ENCODE assay signal across 8 cellular contexts in the genomic region with DNA sequence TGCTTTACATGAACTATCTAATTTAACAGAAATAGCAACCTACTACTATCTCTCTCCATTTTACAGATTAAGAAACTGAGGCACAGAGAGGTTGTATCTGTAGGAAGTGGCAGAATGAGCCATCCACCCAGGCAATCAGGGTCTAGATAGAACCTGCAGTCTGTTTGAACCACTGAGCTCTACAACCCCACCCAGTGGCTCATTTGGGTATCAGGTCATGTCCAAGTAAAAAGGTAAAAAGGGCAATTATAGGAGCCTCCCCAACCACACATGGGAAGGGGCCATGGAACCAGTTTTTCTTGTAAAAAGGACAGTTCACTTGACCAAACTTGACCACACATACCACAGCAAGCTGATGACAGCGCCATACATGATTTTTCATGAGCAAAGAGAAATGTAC.
A peak's percentile ranks its signal among the peaks of the same experiment; 100 is the strongest.
DNase-seq lines count a peak whose midpoint lies in the region; ATAC-seq and TF ChIP-seq lines count a peak whose summit lies in the region.
"Had no signal": no experiment of that assay in that cellular context is flagged by ENCODE, and none has a peak within 500 bp of the region (broad histone marks: within the 10 kb centered on the region; RNA-seq: fewer than 3 reads in every experiment).

No MANE protein-coding gene starts in this region.

- no peak overlapping the region for H3K4me3 ChIP-seq in RWPE2 (ENCODE audit: severe bottlenecking)
- H3K4me3 ChIP-seq in CD4-positive, alpha-beta memory T cell (ENCODE audit: low read length in 2 of 2), result no peak overlapping the region

- ATAC-seq in HG02588 (IDR thresholded peaks at IDR 0.05; ENCODE audit: unreplicated experiment) (peak; percentile 59), RWPE2 (ENCODE audit: low read depth) (no peak)

- no peaks in the 10 kb centered on the region for H3K4me1 Mint-ChIP-seq in CD4-positive, alpha-beta memory T cell
- no peaks in the 10 kb centered on the region for H3K4me1 Mint-ChIP-seq in activated T-helper 1 cell treated with anti-CD3 and anti-CD28 coated beads, Interleukin-12 subunit alpha, Interleukin-12 subunit beta, Interleukin-2, Interleukin-4 antibody, amounts not matched to agents 30 ng/mL and 10 ng/mL and 1 ng/mL, durations not matched to agents 14 hours and 24 hours and 36 hours (ENCODE audit: low read depth)

- peaks cover 3 to 6% of the 10 kb centered on the region in 2 donors for H3K27me3 Mint-ChIP-seq in CD4-positive, alpha-beta memory T cell
- H3K27me3 Mint-ChIP-seq in activated T-helper 1 cell treated with anti-CD3 and anti-CD28 coated beads, Interleukin-12 subunit alpha, Interleukin-12 subunit beta, Interleukin-2, Interleukin-4 antibody, amounts not matched to agents 30 ng/mL and 10 ng/mL and 1 ng/mL, durations not matched to agents 14 hours and 24 hours and 36 hours (ENCODE audit: insufficient read depth), result peaks cover 3% of the 10 kb centered on the region

- peak; percentile 58 for DNase-seq in ELF-1 (ENCODE audit: low read depth, low spot score)
- no peak for DNase-seq in RWPE2 (ENCODE audit: low spot score)
- DNase-seq in hepatic stellate cell (ENCODE audit: low spot score), result peak; percentile 12
- no peak for DNase-seq in CD4-positive, alpha-beta memory T cell
- DNase-seq in activated T-helper 1 cell treated with anti-CD3 and anti-CD28 coated beads, Interleukin-12 subunit alpha, Interleukin-12 subunit beta, Interleukin-2, Interleukin-4 antibody, amounts not matched to agents 30 ng/mL and 10 ng/mL and 1 ng/mL, durations not matched to agents 14 hours and 24 hours and 36 hours (ENCODE audit: low spot score), result no peak
- DNase-seq in NCI-H2171 (lab: John Stamatoyannopoulos, UW), result no peak

- H3K36me3 ChIP-seq in RWPE2 (ENCODE audit: low read depth), result no peaks in the 10 kb centered on the region
- H3K36me3 ChIP-seq in CD4-positive, alpha-beta memory T cell (ENCODE audit: insufficient read depth, low read length), result no peaks in the 10 kb centered on the region
- H3K36me3 ChIP-seq: neutrophil had no signal

- H3K27ac Mint-ChIP-seq in CD4-positive, alpha-beta memory T cell, result no peak overlapping the region
- H3K27ac Mint-ChIP-seq in activated T-helper 1 cell treated with anti-CD3 and anti-CD28 coated beads, Interleukin-12 subunit alpha, Interleukin-12 subunit beta, Interleukin-2, Interleukin-4 antibody, amounts not matched to agents 30 ng/mL and 10 ng/mL and 1 ng/mL, durations not matched to agents 14 hours and 24 hours and 36 hours, result no peak overlapping the region

- H3K9me3 ChIP-seq in RWPE2 (ENCODE audit: severe bottlenecking), result no peaks in the 10 kb centered on the region
- H3K9me3 ChIP-seq in CD4-positive, alpha-beta memory T cell (ENCODE audit: control insufficient read depth in 1 of 2, low read length in 2 of 2), result no peaks in the 10 kb centered on the region
- H3K9me3 ChIP-seq: neutrophil had no signal

- no peaks in the 10 kb centered on the region for H3K4me1 ChIP-seq in RWPE2 (ENCODE audit: insufficient read depth, poor library complexity, severe bottlenecking)
- H3K4me1 ChIP-seq in CD4-positive, alpha-beta memory T cell (ENCODE audit: insufficient read depth, low read length), result no peaks in the 10 kb centered on the region

- H3K36me3 Mint-ChIP-seq in CD4-positive, alpha-beta memory T cell, result no peaks in the 10 kb centered on the region
- no peaks in the 10 kb centered on the region for H3K36me3 Mint-ChIP-seq in activated T-helper 1 cell treated with anti-CD3 and anti-CD28 coated beads, Interleukin-12 subunit alpha, Interleukin-12 subunit beta, Interleukin-2, Interleukin-4 antibody, amounts not matched to agents 30 ng/mL and 10 ng/mL and 1 ng/mL, durations not matched to agents 14 hours and 24 hours and 36 hours (ENCODE audit: low read depth)

- no peaks in the 10 kb centered on the region for H3K9me3 Mint-ChIP-seq in CD4-positive, alpha-beta memory T cell
- H3K9me3 Mint-ChIP-seq in activated T-helper 1 cell treated with anti-CD3 and anti-CD28 coated beads, Interleukin-12 subunit alpha, Interleukin-12 subunit beta, Interleukin-2, Interleukin-4 antibody, amounts not matched to agents 30 ng/mL and 10 ng/mL and 1 ng/mL, durations not matched to agents 14 hours and 24 hours and 36 hours, result no peaks in the 10 kb centered on the region

- intact Hi-C loops in CD4-positive, alpha-beta memory T cell (cut with micrococcal nuclease), result no loop called here
- intact Hi-C loops in activated T-helper 1 cell treated with anti-CD3 and anti-CD28 coated beads, Interleukin-12 subunit alpha, Interleukin-12 subunit beta, Interleukin-2, Interleukin-4 antibody, amounts not matched to agents 30 ng/mL and 10 ng/mL and 1 ng/mL, durations not matched to agents 14 hours and 24 hours and 36 hours (cut with micrococcal nuclease), result no loop called here

- no peak overlapping the region for H3K27ac ChIP-seq in RWPE2 (ENCODE audit: poor library complexity, severe bottlenecking)
- H3K27ac ChIP-seq in CD4-positive, alpha-beta memory T cell (ENCODE audit: low read depth, low read length), result no peak overlapping the region
- H3K27ac ChIP-seq: neutrophil had no signal

- no peaks in the 10 kb centered on the region for H3K27me3 ChIP-seq in RWPE2 (ENCODE audit: insufficient read depth, poor library complexity, severe bottlenecking)
- no peaks in the 10 kb centered on the region for H3K27me3 ChIP-seq in CD4-positive, alpha-beta memory T cell (ENCODE audit: insufficient read depth, low read length)
- H3K27me3 ChIP-seq: neutrophil had no signal

- POLR2A ChIA-PET in CD4-positive, alpha-beta memory T cell (lab: Charles Lee; ENCODE audit: partially characterized antibody), result no interaction called here

- H3K4me3 Mint-ChIP-seq in CD4-positive, alpha-beta memory T cell, result no peak overlapping the region
- no peak overlapping the region for H3K4me3 Mint-ChIP-seq in activated T-helper 1 cell treated with anti-CD3 and anti-CD28 coated beads, Interleukin-12 subunit alpha, Interleukin-12 subunit beta, Interleukin-2, Interleukin-4 antibody, amounts not matched to agents 30 ng/mL and 10 ng/mL and 1 ng/mL, durations not matched to agents 14 hours and 24 hours and 36 hours

- CTCF ChIA-PET in CD4-positive, alpha-beta memory T cell (lab: Charles Lee; ENCODE audit: partially characterized antibody), result interaction anchor here (2.3 kb wide), 1 partner anchor 15 kb away, joined by 6 read pairs; no protein-coding TSS in a partner anchor

- TF ChIP-seq CTCF in RWPE2 (IDR thresholded peaks at IDR 0.05; ENCODE audit: poor library complexity, severe bottlenecking), result peak; percentile 43

Comparison
In these comparisons a context has a peak if more than half of its experiments do, and no peak if none do; other contexts are left out.
1. DNase-seq: peak in ELF-1 (single experiment) and hepatic stellate cell (single experiment); none in RWPE2 (single experiment), CD4-positive, alpha-beta memory T cell (0 of 5), activated T-helper 1 cell treated with anti-CD3 and anti-CD28 coated beads, Interleukin-12 subunit alpha, Interleukin-12 subunit beta, Interleukin-2, Interleukin-4 antibody, amounts not matched to agents 30 ng/mL and 10 ng/mL and 1 ng/mL, durations not matched to agents 14 hours and 24 hours and 36 hours (single experiment) and NCI-H2171 (single experiment).